Comparison of ENCODE assay signal across 17 cellular contexts in genomic region chr1:198185101-198185500, GRCh38.
"Had no signal": no experiment of that assay in that cellular context is flagged by ENCODE, and none has a peak within 500 bp of the region (broad histone marks: within the 10 kb centered on the region; RNA-seq: fewer than 3 reads in every experiment).

No MANE protein-coding gene starts in this region.

- H3K9me3 Mint-ChIP-seq: activated CD4-positive, alpha-beta memory T cell treated with anti-CD3 and anti-CD28 coated beads for 36 hours; activated naive CD4-positive, alpha-beta T cell treated with anti-CD3 and anti-CD28 coated beads, Interleukin-2, amount 10 ng/mL, durations not matched to agents 7 days and 5 days; dendritic cell treated with granulocyte-macrophage colony-stimulating factor and Interleukin-4, amounts not matched to agents 40 ng/mL and 50 ng/mL, for 4 days; mesothelial cell of epicardium; nephron progenitor cell; stimulated activated memory B cell treated with anti-CD40 and anti-IgM and Interleukin-4, amounts not matched to agents 10 μg/mL and 1 μg/mL and 100 μg/mL, for 72 hours; T-helper 1 cell treated with Interleukin-12 subunit alpha and Interleukin-12 subunit beta and Interleukin-4 antibody, amounts not matched to agents 30 μg/mL and 1 μg/mL, for 36 hours had no signal

- DNase-seq: activated CD4-positive, alpha-beta memory T cell treated with anti-CD3 and anti-CD28 coated beads for 36 hours; activated CD4-positive, alpha-beta T cell treated with anti-CD3 and anti-CD28 coated beads for 36 hours; activated naive CD4-positive, alpha-beta T cell treated with anti-CD3 and anti-CD28 coated beads, Interleukin-2, amount 10 ng/mL, durations not matched to agents 7 days and 5 days; effector memory CD4-positive, alpha-beta T cell; esophagus squamous epithelium; left colon; lower lobe of right lung; nephron progenitor cell; nucleus accumbens; sigmoid colon; stimulated activated CD4-positive, alpha-beta T cell treated with anti-CD3 and anti-CD28 coated beads, Interleukin-4, amount 100 ng/mL, for 24 hours; upper lobe of right lung had no signal

- H3K27me3 ChIP-seq: esophagus squamous epithelium, sigmoid colon, upper lobe of right lung had no signal

- H3K27me3 Mint-ChIP-seq: activated CD4-positive, alpha-beta memory T cell treated with anti-CD3 and anti-CD28 coated beads for 36 hours; activated CD4-positive, alpha-beta T cell treated with anti-CD3 and anti-CD28 coated beads for 36 hours; activated naive CD4-positive, alpha-beta T cell treated with anti-CD3 and anti-CD28 coated beads, Interleukin-2, amount 10 ng/mL, durations not matched to agents 7 days and 5 days; dendritic cell treated with granulocyte-macrophage colony-stimulating factor and Interleukin-4, amounts not matched to agents 40 ng/mL and 50 ng/mL, for 4 days; stimulated activated memory B cell treated with anti-CD40 and anti-IgM and Interleukin-4, amounts not matched to agents 10 μg/mL and 1 μg/mL and 100 μg/mL, for 72 hours had no signal

- H3K4me3 ChIP-seq: esophagus squamous epithelium, lower lobe of right lung, sigmoid colon, upper lobe of right lung had no signal

- FAIRE-seq: TTC549 had no signal

- H3K27ac ChIP-seq: esophagus squamous epithelium, lower lobe of right lung, sigmoid colon, upper lobe of right lung had no signal

- H3K27ac Mint-ChIP-seq: dendritic cell treated with granulocyte-macrophage colony-stimulating factor and Interleukin-4, amounts not matched to agents 40 ng/mL and 50 ng/mL, for 4 days; nephron progenitor cell had no signal

- ATAC-seq: left colon; lower lobe of right lung; stimulated activated memory B cell treated with anti-CD40 and anti-IgM and Interleukin-4, amounts not matched to agents 10 μg/mL and 1 μg/mL and 100 μg/mL, for 72 hours; upper lobe of right lung had no signal

- H3K36me3 Mint-ChIP-seq: activated CD4-positive, alpha-beta memory T cell treated with anti-CD3 and anti-CD28 coated beads for 36 hours; mesothelial cell of epicardium; stimulated activated memory B cell treated with anti-CD40 and anti-IgM and Interleukin-4, amounts not matched to agents 10 μg/mL and 1 μg/mL and 100 μg/mL, for 72 hours had no signal

- H3K9me3 ChIP-seq: esophagus squamous epithelium, lower lobe of right lung, sigmoid colon, upper lobe of right lung had no signal

- H3K36me3 ChIP-seq: esophagus squamous epithelium, lower lobe of right lung, sigmoid colon, upper lobe of right lung had no signal

- H3K4me3 Mint-ChIP-seq: activated naive CD4-positive, alpha-beta T cell treated with anti-CD3 and anti-CD28 coated beads, Interleukin-2, amount 10 ng/mL, durations not matched to agents 7 days and 5 days; dendritic cell treated with granulocyte-macrophage colony-stimulating factor and Interleukin-4, amounts not matched to agents 40 ng/mL and 50 ng/mL, for 4 days; mesothelial cell of epicardium; nephron progenitor cell; stimulated activated memory B cell treated with anti-CD40 and anti-IgM and Interleukin-4, amounts not matched to agents 10 μg/mL and 1 μg/mL and 100 μg/mL, for 72 hours had no signal
